ENCODE assay signal across 28 cellular contexts in genomic region chr2:173841110-173841509, GRCh38.
"Had no signal": no experiment of that assay in that cellular context is flagged by ENCODE, and none has a peak within 500 bp of the region (broad histone marks: within the 10 kb centered on the region; RNA-seq: fewer than 3 reads in every experiment).

No MANE protein-coding gene starts in this region.

- H3K9me3 Mint-ChIP-seq: stimulated activated naive B cell treated with anti-CD40 and anti-IgM and Interleukin-4, amounts not matched to agents 10 μg/mL and 1 μg/mL and 100 μg/mL, for 72 hours; stimulated activated naive CD8-positive, alpha-beta T cell treated with anti-CD3 and anti-CD28 coated beads, Interleukin-15, amount 100 ng/mL, for 72 hours; stimulated activated naive CD8-positive, alpha-beta T cell treated with anti-CD3 and anti-CD28 coated beads, Interleukin-15, Interleukin-2, amounts not matched to agents 100 ng/mL and 50 ng/mL, for 24 hours; type B pancreatic cell had no signal

- ATAC-seq: stimulated activated effector memory CD8-positive, alpha-beta T cell treated with anti-CD3 and anti-CD28 coated beads, Interleukin-12 subunit alpha, Interleukin-12 subunit beta, amount 100 ng/mL, for 72 hours; stimulated activated memory B cell treated with anti-CD40 and anti-IgM and Interleukin-4, amounts not matched to agents 10 μg/mL and 1 μg/mL and 100 μg/mL, for 72 hours; stimulated activated naive B cell treated with anti-CD40 and anti-IgM and Interleukin-4, amounts not matched to agents 10 μg/mL and 1 μg/mL and 100 μg/mL, for 72 hours; stimulated activated naive CD8-positive, alpha-beta T cell treated with anti-CD3 and anti-CD28 coated beads, Interleukin-15, amount 100 ng/mL, for 72 hours; stimulated activated naive CD8-positive, alpha-beta T cell treated with anti-CD3 and anti-CD28 coated beads, Interleukin-15, Interleukin-2, amounts not matched to agents 100 U/mL and 50 U/mL, for 24 hours; upper lobe of right lung had no signal

- DNase-seq: stimulated activated CD4-positive, alpha-beta T cell treated with anti-CD3 and anti-CD28 coated beads, Interleukin-2, amount 100 ng/mL, for 48 hours; stimulated activated CD4-positive, alpha-beta T cell treated with anti-CD3 and anti-CD28 coated beads, Interleukin-4, amount 100 ng/mL, for 1 hour; stimulated activated CD4-positive, alpha-beta T cell treated with anti-CD3 and anti-CD28 coated beads, Interleukin-4, amount 100 ng/mL, for 24 hours; stimulated activated CD4-positive, alpha-beta T cell treated with anti-CD3 and anti-CD28 coated beads, Interleukin-4, amount 100 ng/mL, for 4 hours; stimulated activated CD8-positive, alpha-beta memory T cell treated with anti-CD3 and anti-CD28 coated beads, Interleukin-4, amount 100 ng/mL, for 48 hours; stimulated activated naive B cell treated with anti-CD40 and anti-IgM and Interleukin-4, amounts not matched to agents 10 μg/mL and 1 μg/mL and 100 μg/mL, for 72 hours; stimulated activated naive CD4-positive, alpha-beta T cell; stimulated activated naive CD4-positive, alpha-beta T cell treated with Interleukin-2 at 50 U/mL for 16 hours; stimulated activated naive CD8-positive, alpha-beta T cell treated with anti-CD3 and anti-CD28 coated beads, Interleukin-15, amount 100 ng/mL, for 72 hours; stimulated activated naive CD8-positive, alpha-beta T cell treated with anti-CD3 and anti-CD28 coated beads, Interleukin-15, Interleukin-2, amounts not matched to agents 100 U/mL and 50 U/mL, for 24 hours; stomach; substantia nigra; testis; thyroid gland; tibial artery; transverse colon; trophoblast cell; upper lobe of left lung; upper lobe of right lung; uterus had no signal

- H3K4me1 ChIP-seq: stomach, suprapubic skin, testis, tibial artery, tibial nerve, transverse colon, upper lobe of left lung, upper lobe of right lung, uterus had no signal

- H3K36me3 ChIP-seq: stomach, suprapubic skin, thoracic aorta, thyroid gland, tibial artery, tibial nerve, transverse colon, upper lobe of left lung, upper lobe of right lung, uterus, vagina had no signal

- H3K4me1 Mint-ChIP-seq: stimulated activated effector memory CD8-positive, alpha-beta T cell treated with anti-CD3 and anti-CD28 coated beads, Interleukin-12 subunit alpha, Interleukin-12 subunit beta, amount 100 ng/mL, for 72 hours; stimulated activated memory B cell treated with anti-CD40 and anti-IgM and Interleukin-4, amounts not matched to agents 10 μg/mL and 1 μg/mL and 100 μg/mL, for 72 hours; stimulated activated naive B cell treated with anti-CD40 and anti-IgM and Interleukin-4, amounts not matched to agents 10 μg/mL and 1 μg/mL and 100 μg/mL, for 72 hours; stimulated activated naive CD8-positive, alpha-beta T cell treated with anti-CD3 and anti-CD28 coated beads, Interleukin-15, amount 100 ng/mL, for 72 hours had no signal

- H3K27me3 ChIP-seq: suprapubic skin, testis, thyroid gland, tibial artery, tibial nerve, transverse colon, upper lobe of left lung, uterus, vagina had no signal

- H3K27ac Mint-ChIP-seq: stimulated activated effector memory CD8-positive, alpha-beta T cell treated with anti-CD3 and anti-CD28 coated beads, Interleukin-12 subunit alpha, Interleukin-12 subunit beta, amount 100 ng/mL, for 72 hours; stimulated activated memory B cell treated with anti-CD40 and anti-IgM and Interleukin-4, amounts not matched to agents 10 μg/mL and 1 μg/mL and 100 μg/mL, for 72 hours; stimulated activated naive B cell treated with anti-CD40 and anti-IgM and Interleukin-4, amounts not matched to agents 10 μg/mL and 1 μg/mL and 100 μg/mL, for 72 hours; stimulated activated naive CD8-positive, alpha-beta T cell treated with anti-CD3 and anti-CD28 coated beads, Interleukin-15, amount 100 ng/mL, for 72 hours; stimulated activated naive CD8-positive, alpha-beta T cell treated with anti-CD3 and anti-CD28 coated beads, Interleukin-15, Interleukin-2, amounts not matched to agents 100 ng/mL and 50 ng/mL, for 24 hours; type B pancreatic cell had no signal

- H3K27ac ChIP-seq: stomach, suprapubic skin, testis, thoracic aorta, thyroid gland, tibial artery, tibial nerve, transverse colon, upper lobe of left lung, upper lobe of right lung, uterus, vagina had no signal

- H3K9me3 ChIP-seq: stomach, suprapubic skin, testis, thoracic aorta, thyroid gland, tibial artery, tibial nerve, transverse colon, upper lobe of left lung, upper lobe of right lung, uterus, vagina had no signal

- H3K4me3 ChIP-seq: stomach, suprapubic skin, testis, thoracic aorta, thyroid gland, tibial artery, tibial nerve, transverse colon, upper lobe of left lung, upper lobe of right lung, uterus, vagina had no signal

- H3K36me3 Mint-ChIP-seq: stimulated activated effector memory CD8-positive, alpha-beta T cell treated with anti-CD3 and anti-CD28 coated beads, Interleukin-12 subunit alpha, Interleukin-12 subunit beta, amount 100 ng/mL, for 72 hours; stimulated activated memory B cell treated with anti-CD40 and anti-IgM and Interleukin-4, amounts not matched to agents 10 μg/mL and 1 μg/mL and 100 μg/mL, for 72 hours; stimulated activated naive B cell treated with anti-CD40 and anti-IgM and Interleukin-4, amounts not matched to agents 10 μg/mL and 1 μg/mL and 100 μg/mL, for 72 hours; type B pancreatic cell had no signal

- H3K4me3 Mint-ChIP-seq: stimulated activated effector memory CD8-positive, alpha-beta T cell treated with anti-CD3 and anti-CD28 coated beads, Interleukin-12 subunit alpha, Interleukin-12 subunit beta, amount 100 ng/mL, for 72 hours; stimulated activated memory B cell treated with anti-CD40 and anti-IgM and Interleukin-4, amounts not matched to agents 10 μg/mL and 1 μg/mL and 100 μg/mL, for 72 hours; stimulated activated naive B cell treated with anti-CD40 and anti-IgM and Interleukin-4, amounts not matched to agents 10 μg/mL and 1 μg/mL and 100 μg/mL, for 72 hours; stimulated activated naive CD8-positive, alpha-beta T cell treated with anti-CD3 and anti-CD28 coated beads, Interleukin-15, amount 100 ng/mL, for 72 hours; stimulated activated naive CD8-positive, alpha-beta T cell treated with anti-CD3 and anti-CD28 coated beads, Interleukin-15, Interleukin-2, amounts not matched to agents 100 ng/mL and 50 ng/mL, for 24 hours; type B pancreatic cell had no signal
